Comparison of ENCODE assay signal across 25 cellular contexts in genomic region chr7:151140826-151141225, GRCh38. TPM values are rescaled to one million over a fixed set of nuclear protein-coding genes. Genes with fewer than 3 reads are reported as not detected.
A peak's percentile ranks its signal among the peaks of the same experiment; 100 is the strongest.
DNase-seq lines count a peak whose midpoint lies in the region; ATAC-seq, FAIRE-seq and TF ChIP-seq lines count a peak whose summit lies in the region.
"Had no signal": no experiment of that assay in that cellular context is flagged by ENCODE, and none has a peak within 500 bp of the region (broad histone marks: within the 10 kb centered on the region; RNA-seq: fewer than 3 reads in every experiment).

No MANE protein-coding gene starts in this region.

- H3K27ac ChIP-seq in right lobe of liver (no peak overlapping the region), HepG2 (ENCODE audit: extremely low read length, insufficient read depth, low read length) (no peak overlapping the region), mesenchymal stem cell (ENCODE audit: low read length, poor library complexity, severe bottlenecking) (no peak overlapping the region)
- H3K27ac ChIP-seq: HL-60 had no signal

- H2AFZ ChIP-seq in HepG2 (ENCODE audit: low read length): no peak overlapping the region
- no peak overlapping the region for H2AFZ ChIP-seq in mesenchymal stem cell (ENCODE audit: low read depth, low read length)
- H2AFZ ChIP-seq: GM23338 had no signal

- no peak overlapping the region for H3K4ac ChIP-seq in mesenchymal stem cell (ENCODE audit: low read depth in 1 of 2, low read length in 2 of 2)

- no TSS peak for BruUV-seq in HepG2 (replicated peaks; lab: Mats Ljungman, UMichigan)

- 92% methylated on average over 5 of the region's 7 CpGs for WGBS in right lobe of liver (ENCODE audit: insufficient coverage, low coverage, low lambda C conversion rate, missing lambda C conversion rate)
- WGBS in HepG2 (ENCODE audit: low lambda C conversion rate): 95% methylated on average over 6 of the region's 7 CpGs
- WGBS in mesenchymal stem cell: 99% methylated on average over 7 of the region's 7 CpGs

- H3K18ac ChIP-seq in mesenchymal stem cell (ENCODE audit: low read depth in 1 of 2, low read length in 2 of 2): no peak overlapping the region

- H4K20me1 ChIP-seq in HepG2 (ENCODE audit: insufficient read depth, low read length): no peaks in the 10 kb centered on the region

- H2BK12ac ChIP-seq in mesenchymal stem cell (ENCODE audit: low read length in 2 of 2): no peak overlapping the region

- no peak overlapping the region for H4K8ac ChIP-seq in mesenchymal stem cell (ENCODE audit: low read length)

- H3K36me3 ChIP-seq in right lobe of liver (peaks cover 0 to 20% (median 0%) of the 10 kb centered on the region in 4 donors), HepG2 (replicated peaks in 1 of 2; ENCODE audit: control insufficient read depth in 1 of 2, insufficient read depth in 2 of 2, low read length in 2 of 2) (peaks cover 16 to 44% of the 10 kb centered on the region in 2 experiments), mesenchymal stem cell (ENCODE audit: control insufficient read depth in 1 of 2, insufficient read depth in 2 of 2, low read depth in 1 of 2, low read length in 2 of 2) (peaks cover 85 to 86% of the 10 kb centered on the region in 2 experiments), H7 (replicated peaks; ENCODE audit: control insufficient read depth, insufficient read depth, low read length) (no peaks in the 10 kb centered on the region; the same call in 1 of the 2 replicates)

- no peak overlapping the region for H2AK5ac ChIP-seq in mesenchymal stem cell (ENCODE audit: low read length, severe bottlenecking)

- no peak overlapping the region for H2BK120ac ChIP-seq in mesenchymal stem cell (ENCODE audit: low read depth, low read length)

- peaks cover 9% of the 10 kb centered on the region for H3K79me1 ChIP-seq in mesenchymal stem cell (replicated peaks; ENCODE audit: low read length, poor library complexity, severe bottlenecking)

- ATAC-seq in right lobe of liver (no peak), HepG2 (no peak), sciatic nerve (no peak), HG03565 (IDR thresholded peaks at IDR 0.05; ENCODE audit: unreplicated experiment) (no peak)
- no peak for ATAC-seq in stimulated activated naive CD8-positive, alpha-beta T cell treated with anti-CD3 and anti-CD28 coated beads, Interleukin-15, Interleukin-2, amounts not matched to agents 100 U/mL and 50 U/mL, for 24 hours
- ATAC-seq: GM23338 had no signal

- no peak overlapping the region for H3K4me3 ChIP-seq in right lobe of liver
- no peak overlapping the region for H3K4me3 ChIP-seq in HepG2 (replicated peaks in 1 of 3; ENCODE audit: insufficient read depth in 1 of 3, low read depth in 2 of 3, low read length in 3 of 3)
- H3K4me3 ChIP-seq in mesenchymal stem cell (ENCODE audit: insufficient read depth in 1 of 2, low read depth in 1 of 2, low read length in 2 of 2): no peak overlapping the region
- H3K4me3 ChIP-seq in H7 (ENCODE audit: insufficient read depth, low read depth, low read length): no peak overlapping the region
- H3K4me3 ChIP-seq: GM23338 had no signal

- H2BK5ac ChIP-seq in mesenchymal stem cell (ENCODE audit: low read depth, low read length, poor library complexity, severe bottlenecking): no peak overlapping the region

- no peak for TF ChIP-seq CTCF in right lobe of liver (IDR thresholded peaks at IDR 0.05)
- no peak for TF ChIP-seq CTCF in HepG2 (CRISPR knock-in tag; IDR thresholded peaks at IDR 0.05)

- CTCF ChIA-PET in HepG2 (lab: Yijun Ruan, JAX; ENCODE audit: low intra/inter-chr PET ratio, low total read pairs): no interaction called here

- H3K4me2 ChIP-seq in HepG2 (ENCODE audit: low read depth, low read length) (no peak overlapping the region), mesenchymal stem cell (ENCODE audit: low read length, poor library complexity, severe bottlenecking) (no peak overlapping the region)
- H3K4me2 ChIP-seq: GM23338 had no signal

- intact Hi-C loops in right lobe of liver (cut with DNase I): no loop called here
- intact Hi-C loops in HepG2 (cut with micrococcal nuclease; ENCODE audit: unreplicated experiment): no loop called here
- intact Hi-C loops in sciatic nerve (cut with DNase I): no loop called here

- H3K79me2 ChIP-seq in HepG2 (ENCODE audit: insufficient read depth, low read length): no peaks in the 10 kb centered on the region

- in situ Hi-C loops in HepG2 (cut with HindIII; ENCODE audit: extremely low pct_ligation_motif_present, low pct_unique_long_range_greater_than_20kb): no loop called here

- H3K4me1 ChIP-seq in right lobe of liver: no peaks in the 10 kb centered on the region
- H3K4me1 ChIP-seq in HepG2 (ENCODE audit: insufficient read depth, low read length): no peaks in the 10 kb centered on the region
- H3K4me1 ChIP-seq in mesenchymal stem cell (ENCODE audit: control insufficient read depth, insufficient read depth, low read depth, low read length): peaks cover 17% of the 10 kb centered on the region
- H3K4me1 ChIP-seq: Caco-2 had no signal

- no peaks in the 10 kb centered on the region for H3K9me3 ChIP-seq in right lobe of liver
- no peaks in the 10 kb centered on the region for H3K9me3 ChIP-seq in HepG2 (ENCODE audit: low read length)
- H3K9me3 ChIP-seq in mesenchymal stem cell (ENCODE audit: control insufficient read depth, low read length): no peaks in the 10 kb centered on the region
- H3K9me3 ChIP-seq: Caco-2 had no signal

- no peak for FAIRE-seq in HepG2 (lab: Jason Lieb, UNC)
- FAIRE-seq: G401.6 had no signal

- no peak overlapping the region for H3K23ac ChIP-seq in mesenchymal stem cell (ENCODE audit: low read length in 2 of 2)

- DNase-seq in right lobe of liver (peak in 2 of 3 donors; percentile 22 to 28), HepG2 (ENCODE audit: low spot score) (no peak), mesenchymal stem cell (no peak), sciatic nerve (ENCODE audit: low spot score) (peak; percentile 34), H7 (no peak)
- DNase-seq in stimulated activated naive CD8-positive, alpha-beta T cell treated with anti-CD3 and anti-CD28 coated beads, Interleukin-15, Interleukin-2, amounts not matched to agents 100 U/mL and 50 U/mL, for 24 hours: no peak
- DNase-seq: C1 segment of cervical spinal cord; Caco-2; CD4-positive, alpha-beta memory T cell; HCEC 1CT; Karpas-422; NCI-H1092; NCI-H1417 treated with DMSO at 0.1 percent for 48 hours; NCI-H2081; NCI-H2227 treated with DMSO at 0.1 percent for 48 hours; NCI-H526 treated with DMSO at 0.1 percent for 48 hours; RPMI8226; SHP77 had no signal

- peak overlapping the region; percentile 20 for H4K91ac ChIP-seq in mesenchymal stem cell (ENCODE audit: low read length)

- no peak overlapping the region for H3K9ac ChIP-seq in HepG2 (ENCODE audit: insufficient read depth, low read depth, low read length)
- no peak overlapping the region for H3K9ac ChIP-seq in mesenchymal stem cell (ENCODE audit: low read length)

- H3K14ac ChIP-seq in mesenchymal stem cell (ENCODE audit: low read length in 2 of 2): no peak overlapping the region

- H3K27me3 ChIP-seq in right lobe of liver (no peaks in the 10 kb centered on the region), HepG2 (ENCODE audit: control insufficient read depth in 1 of 2, insufficient read depth in 2 of 2, low read length in 2 of 2) (no peaks in the 10 kb centered on the region), mesenchymal stem cell (ENCODE audit: control insufficient read depth in 1 of 2, insufficient read depth in 1 of 2, low read length in 2 of 2) (no peaks in the 10 kb centered on the region), H7 (ENCODE audit: control insufficient read depth, insufficient read depth, low read length) (peaks cover 2% of the 10 kb centered on the region)

- no peak for TF ChIP-seq RAD21 in HepG2 (CRISPR knock-in tag; IDR thresholded peaks at IDR 0.05)

- no peak overlapping the region for H2BK15ac ChIP-seq in mesenchymal stem cell (ENCODE audit: low read depth, poor library complexity, severe bottlenecking)

- TF ChIP-seq POLR2A in right lobe of liver (IDR thresholded peaks at IDR 0.05) (no peak), HepG2 (IDR thresholded peaks at IDR 0.05; ENCODE audit: insufficient read depth in 1 of 2, low read depth in 2 of 2, low read length in 2 of 2) (no peak)

- POLR2A ChIA-PET in HepG2 (lab: Yijun Ruan, JAX): interaction anchor here (1.2 kb wide), 1 partner anchor 86 kb away, joined by 3 read pairs; the partner anchor contains the start of gene ABCF2

- TF ChIP-seq EP300 in HepG2 (IDR thresholded peaks at IDR 0.05; ENCODE audit: low read depth in 2 of 2, low read length in 2 of 2): no peak
- TF ChIP-seq EP300 in HepG2 (CRISPR knock-in tag; IDR thresholded peaks at IDR 0.05; ENCODE audit: borderline replicate concordance): no peak

RNA-seq across cellular contexts. Expression of gene GBX1, which starts 26.7 kb away (rescaled TPM):
- total RNA-seq in right lobe of liver: not detected
- not detected in 2 replicates for total RNA-seq in HepG2 (2016; rRNA removed; fragmentation: Illumina TruSeq; extraction: Trizol)
- total RNA-seq in HepG2 (2016; cell fraction: cytosol; rRNA removed; fragmentation: Illumina TruSeq; extraction: Trizol; ENCODE audit: low read depth): not detected in 2 replicates
- total RNA-seq in HepG2 (2016; cell fraction: insoluble cytoplasmic fraction; rRNA removed; fragmentation: Illumina TruSeq; extraction: Trizol): not detected in 2 replicates
- total RNA-seq in HepG2 (2016; cell fraction: membrane; rRNA removed; fragmentation: Illumina TruSeq; extraction: Trizol): not detected in 2 replicates
- not detected in 2 replicates for total RNA-seq in HepG2 (2016; cell fraction: nucleus; rRNA removed; fragmentation: Illumina TruSeq; extraction: Trizol)
- polyA plus RNA-seq in HepG2 (2011; rRNA removed): not detected in 2 replicates
- polyA plus RNA-seq in HepG2 (2011; cell fraction: cytosol; rRNA removed): not detected in 2 replicates
- not detected in 2 replicates for polyA plus RNA-seq in HepG2 (2011; cell fraction: nucleus; rRNA removed)
- polyA plus RNA-seq in HepG2 (2012): not detected in 2 replicates
- polyA plus RNA-seq in HepG2 (2016; cell fraction: cytosol; fragmentation: Illumina TruSeq; extraction: Trizol; ENCODE audit: low read depth): not detected in 2 replicates
- not detected in 2 replicates for polyA plus RNA-seq in HepG2 (2016; cell fraction: insoluble cytoplasmic fraction; fragmentation: Illumina TruSeq; extraction: Trizol; ENCODE audit: low read depth)
- not detected in 2 replicates for polyA plus RNA-seq in HepG2 (2016; cell fraction: membrane; fragmentation: Illumina TruSeq; extraction: Trizol; ENCODE audit: low read depth)
- not detected in 2 replicates for polyA plus RNA-seq in HepG2 (2016; cell fraction: nucleus; fragmentation: Illumina TruSeq; extraction: Trizol; ENCODE audit: insufficient read depth, low read depth)
- not detected in 2 replicates for polyA minus RNA-seq in HepG2 (2011; rRNA and poly(A)+ RNA removed; ENCODE audit: low replicate concordance)
- not detected in 2 replicates for polyA minus RNA-seq in HepG2 (2011; cell fraction: cytosol; rRNA and poly(A)+ RNA removed)
- polyA minus RNA-seq in HepG2 (2011; cell fraction: nucleus; rRNA and poly(A)+ RNA removed): not detected in 2 replicates
- not detected for polyA plus RNA-seq in mesenchymal stem cell (2013, experiment 1 of 2)
- polyA plus RNA-seq in mesenchymal stem cell (2013, experiment 2 of 2): not detected
- not detected for total RNA-seq in sciatic nerve
- 0.62 TPM in 1 of 2 replicates, not detected in the other for total RNA-seq in H7 (2014; rRNA removed; shearing (Covaris generic))
- total RNA-seq: A673; Caco-2; CD4-positive, alpha-beta memory T cell; NCI-H460; SK-MEL-5 had no signal
- polyA plus RNA-seq: CD4-positive, alpha-beta memory T cell; GM23338 had no signal

RNA-seq across cellular contexts. Expression of gene ASB10, which starts 46.2 kb away (rescaled TPM):
- total RNA-seq in right lobe of liver (not detected), HepG2 (2016; rRNA removed; fragmentation: Illumina TruSeq; extraction: Trizol) (not detected in 2 replicates), sciatic nerve (not detected)
- not detected in 2 replicates for total RNA-seq in HepG2 (2016; cell fraction: cytosol; rRNA removed; fragmentation: Illumina TruSeq; extraction: Trizol; ENCODE audit: low read depth)
- total RNA-seq in HepG2 (2016; cell fraction: insoluble cytoplasmic fraction; rRNA removed; fragmentation: Illumina TruSeq; extraction: Trizol): not detected in 2 replicates
- not detected in 2 replicates for total RNA-seq in HepG2 (2016; cell fraction: membrane; rRNA removed; fragmentation: Illumina TruSeq; extraction: Trizol)
- not detected in 2 replicates for total RNA-seq in HepG2 (2016; cell fraction: nucleus; rRNA removed; fragmentation: Illumina TruSeq; extraction: Trizol)
- polyA plus RNA-seq in HepG2 (2011; rRNA removed): not detected in 2 replicates
- not detected in 2 replicates for polyA plus RNA-seq in HepG2 (2011; cell fraction: cytosol; rRNA removed)
- polyA plus RNA-seq in HepG2 (2011; cell fraction: nucleus; rRNA removed): not detected in 2 replicates
- not detected in 2 replicates for polyA plus RNA-seq in HepG2 (2012)
- polyA plus RNA-seq in HepG2 (2016; cell fraction: cytosol; fragmentation: Illumina TruSeq; extraction: Trizol; ENCODE audit: low read depth): not detected in 2 replicates
- not detected in 2 replicates for polyA plus RNA-seq in HepG2 (2016; cell fraction: insoluble cytoplasmic fraction; fragmentation: Illumina TruSeq; extraction: Trizol; ENCODE audit: low read depth)
- polyA plus RNA-seq in HepG2 (2016; cell fraction: membrane; fragmentation: Illumina TruSeq; extraction: Trizol; ENCODE audit: low read depth): not detected in 2 replicates
- polyA plus RNA-seq in HepG2 (2016; cell fraction: nucleus; fragmentation: Illumina TruSeq; extraction: Trizol; ENCODE audit: insufficient read depth, low read depth): not detected in 2 replicates
- polyA minus RNA-seq in HepG2 (2011; rRNA and poly(A)+ RNA removed; ENCODE audit: low replicate concordance): not detected in 2 replicates
- not detected in 2 replicates for polyA minus RNA-seq in HepG2 (2011; cell fraction: cytosol; rRNA and poly(A)+ RNA removed)
- polyA minus RNA-seq in HepG2 (2011; cell fraction: nucleus; rRNA and poly(A)+ RNA removed): not detected in 2 replicates
- not detected for polyA plus RNA-seq in mesenchymal stem cell (2013, experiment 1 of 2)
- not detected for polyA plus RNA-seq in mesenchymal stem cell (2013, experiment 2 of 2)
- total RNA-seq in H7 (2014; rRNA removed; shearing (Covaris generic)): not detected in 2 replicates
- total RNA-seq: A673; Caco-2; CD4-positive, alpha-beta memory T cell; GM23338; NCI-H460; SK-MEL-5 had no signal
- polyA plus RNA-seq: CD4-positive, alpha-beta memory T cell; GM23338 had no signal

RNA-seq across cellular contexts. Expression of gene AGAP3, which starts 54.6 kb away (rescaled TPM):
- total RNA-seq in right lobe of liver (10 to 100 TPM; 36.3 to 44.3 (median 39.5) TPM), HepG2 (2016; rRNA removed; fragmentation: Illumina TruSeq; extraction: Trizol) (24.9 and 31.3 TPM in 2 replicates), sciatic nerve (99.7 TPM)
- total RNA-seq in HepG2 (2016; cell fraction: cytosol; rRNA removed; fragmentation: Illumina TruSeq; extraction: Trizol; ENCODE audit: low read depth): 26.6 and 28.2 TPM in 2 replicates
- total RNA-seq in HepG2 (2016; cell fraction: insoluble cytoplasmic fraction; rRNA removed; fragmentation: Illumina TruSeq; extraction: Trizol): 24.2 and 30.5 TPM in 2 replicates
- 34.8 and 39.9 TPM in 2 replicates for total RNA-seq in HepG2 (2016; cell fraction: membrane; rRNA removed; fragmentation: Illumina TruSeq; extraction: Trizol)
- total RNA-seq in HepG2 (2016; cell fraction: nucleus; rRNA removed; fragmentation: Illumina TruSeq; extraction: Trizol): 26.5 and 31.8 TPM in 2 replicates
- 61.4 and 62.0 TPM in 2 replicates for polyA plus RNA-seq in HepG2 (2011; rRNA removed)
- polyA plus RNA-seq in HepG2 (2011; cell fraction: cytosol; rRNA removed): 54.9 and 70.5 TPM in 2 replicates
- polyA plus RNA-seq in HepG2 (2011; cell fraction: nucleus; rRNA removed): 255 and 313 TPM in 2 replicates
- polyA plus RNA-seq in HepG2 (2012): 46.4 and 66.8 TPM in 2 replicates
- polyA plus RNA-seq in HepG2 (2016; cell fraction: cytosol; fragmentation: Illumina TruSeq; extraction: Trizol; ENCODE audit: low read depth): 23.3 and 25.2 TPM in 2 replicates
- 36.6 and 44.9 TPM in 2 replicates for polyA plus RNA-seq in HepG2 (2016; cell fraction: insoluble cytoplasmic fraction; fragmentation: Illumina TruSeq; extraction: Trizol; ENCODE audit: low read depth)
- 48.3 and 57.9 TPM in 2 replicates for polyA plus RNA-seq in HepG2 (2016; cell fraction: membrane; fragmentation: Illumina TruSeq; extraction: Trizol; ENCODE audit: low read depth)
- polyA plus RNA-seq in HepG2 (2016; cell fraction: nucleus; fragmentation: Illumina TruSeq; extraction: Trizol; ENCODE audit: insufficient read depth, low read depth): 94.3 and 94.4 TPM in 2 replicates
- 70.7 and 91.8 TPM in 2 replicates for polyA minus RNA-seq in HepG2 (2011; rRNA and poly(A)+ RNA removed; ENCODE audit: low replicate concordance)
- 43.3 and 46.7 TPM in 2 replicates for polyA minus RNA-seq in HepG2 (2011; cell fraction: cytosol; rRNA and poly(A)+ RNA removed)
- polyA minus RNA-seq in HepG2 (2011; cell fraction: nucleus; rRNA and poly(A)+ RNA removed): 71.4 and 81.1 TPM in 2 replicates
- 55.8 TPM for polyA plus RNA-seq in mesenchymal stem cell (2013, experiment 1 of 2)
- polyA plus RNA-seq in mesenchymal stem cell (2013, experiment 2 of 2): 53.0 TPM
- 63.3 and 76.0 TPM in 2 replicates for total RNA-seq in H7 (2014; rRNA removed; shearing (Covaris generic))

RNA-seq across cellular contexts. Expression of gene TMUB1, which starts 57.5 kb away (rescaled TPM):
- total RNA-seq in right lobe of liver (10 to 100 TPM; 27.7 to 63.1 (median 41.8) TPM), HepG2 (2016; rRNA removed; fragmentation: Illumina TruSeq; extraction: Trizol) (31.8 and 51.6 TPM in 2 replicates), sciatic nerve (27.8 TPM)
- total RNA-seq in HepG2 (2016; cell fraction: cytosol; rRNA removed; fragmentation: Illumina TruSeq; extraction: Trizol; ENCODE audit: low read depth): 65.7 and 75.8 TPM in 2 replicates
- 32.2 and 52.0 TPM in 2 replicates for total RNA-seq in HepG2 (2016; cell fraction: insoluble cytoplasmic fraction; rRNA removed; fragmentation: Illumina TruSeq; extraction: Trizol)
- total RNA-seq in HepG2 (2016; cell fraction: membrane; rRNA removed; fragmentation: Illumina TruSeq; extraction: Trizol): 89.1 and 106 TPM in 2 replicates
- total RNA-seq in HepG2 (2016; cell fraction: nucleus; rRNA removed; fragmentation: Illumina TruSeq; extraction: Trizol): 25.0 and 26.7 TPM in 2 replicates
- 44.8 and 47.8 TPM in 2 replicates for polyA plus RNA-seq in HepG2 (2011; rRNA removed)
- 27.8 and 54.6 TPM in 2 replicates for polyA plus RNA-seq in HepG2 (2011; cell fraction: cytosol; rRNA removed)
- 66.5 and 75.5 TPM in 2 replicates for polyA plus RNA-seq in HepG2 (2011; cell fraction: nucleus; rRNA removed)
- 33.8 and 40.3 TPM in 2 replicates for polyA plus RNA-seq in HepG2 (2012)
- polyA plus RNA-seq in HepG2 (2016; cell fraction: cytosol; fragmentation: Illumina TruSeq; extraction: Trizol; ENCODE audit: low read depth): 123 and 138 TPM in 2 replicates
- 51.6 and 55.5 TPM in 2 replicates for polyA plus RNA-seq in HepG2 (2016; cell fraction: insoluble cytoplasmic fraction; fragmentation: Illumina TruSeq; extraction: Trizol; ENCODE audit: low read depth)
- 146 and 154 TPM in 2 replicates for polyA plus RNA-seq in HepG2 (2016; cell fraction: membrane; fragmentation: Illumina TruSeq; extraction: Trizol; ENCODE audit: low read depth)
- polyA plus RNA-seq in HepG2 (2016; cell fraction: nucleus; fragmentation: Illumina TruSeq; extraction: Trizol; ENCODE audit: insufficient read depth, low read depth): 85.5 and 89.1 TPM in 2 replicates
- polyA minus RNA-seq in HepG2 (2011; rRNA and poly(A)+ RNA removed; ENCODE audit: low replicate concordance): 5.6 and 25.8 TPM in 2 replicates
- 22.8 and 25.2 TPM in 2 replicates for polyA minus RNA-seq in HepG2 (2011; cell fraction: cytosol; rRNA and poly(A)+ RNA removed)
- polyA minus RNA-seq in HepG2 (2011; cell fraction: nucleus; rRNA and poly(A)+ RNA removed): 5.6 and 6.3 TPM in 2 replicates
- polyA plus RNA-seq in mesenchymal stem cell (2013, experiment 1 of 2): 56.8 TPM
- 53.5 TPM for polyA plus RNA-seq in mesenchymal stem cell (2013, experiment 2 of 2)
- total RNA-seq in H7 (2014; rRNA removed; shearing (Covaris generic)): 67.4 and 73.4 TPM in 2 replicates

Comparison
In these comparisons a context has a peak if more than half of its experiments do, and no peak if none do; other contexts are left out.
1. DNase-seq: peak in right lobe of liver (2 of 3) and sciatic nerve (single experiment); none in HepG2 (single experiment), mesenchymal stem cell (single experiment), H7 (single experiment) and stimulated activated naive CD8-positive, alpha-beta T cell treated with anti-CD3 and anti-CD28 coated beads, Interleukin-15, Interleukin-2, amounts not matched to agents 100 U/mL and 50 U/mL, for 24 hours (single experiment).